Comparison of ENCODE assay signal across 8 cellular contexts in genomic region chr14:73759183-73759713, GRCh38. TPM values are rescaled to one million over a fixed set of nuclear protein-coding genes. Genes with fewer than 3 reads are reported as not detected.
DNase-seq lines count a peak whose midpoint lies in the region; ATAC-seq and TF ChIP-seq lines count a peak whose summit lies in the region.

No MANE protein-coding gene starts in this region.

- no peaks in the 10 kb centered on the region for H3K9me2 ChIP-seq in PC-3 (replicated peaks; ENCODE audit: low read length)

- H4K20me1 ChIP-seq in PC-3 (ENCODE audit: low read length), result peaks cover 22% of the 10 kb centered on the region

- peak overlapping the region; percentile 98 for H3K4me2 ChIP-seq in PC-3 (ENCODE audit: low read length)

- H3K9me3 ChIP-seq in PC-3 (ENCODE audit: low read length), result no peaks in the 10 kb centered on the region

- H3K79me2 ChIP-seq in PC-3 (ENCODE audit: low read length), result peaks cover 91% of the 10 kb centered on the region

- no peaks in the 10 kb centered on the region for H3K27me3 ChIP-seq in PC-3 (ENCODE audit: low read length)

- BruUV-seq in PC-3 (replicated peaks; lab: Mats Ljungman, UMichigan), result no TSS peak

- peak overlapping the region; percentile 63; the same call in 1 of the 2 replicates for H2AFZ ChIP-seq in PC-3 (ENCODE audit: low read length)

- peaks cover 6% of the 10 kb centered on the region for H3F3A ChIP-seq in PC-3 (ENCODE audit: low read length, unreplicated experiment)

- peak overlapping the region; percentile 93 for H3K4me3 ChIP-seq in PC-3 (ENCODE audit: low read length)

- ATAC-seq in PC-3, result peak; percentile 3
- ATAC-seq in left ventricle myocardium superior, result peak; percentile 31

- DNase-seq in NCI-H748 (lab: John Stamatoyannopoulos, UW; ENCODE audit: unreplicated experiment) (peak; percentile 75), NCI-H748 treated with DMSO at 0.1 percent for 48 hours (lab: John Stamatoyannopoulos, UW) (no peak), PC-3 (peak; percentile 56), anterior cingulate cortex (lab: John Stamatoyannopoulos, UW) (peak in 47 of 58 donors; percentile 27 to 76 (median 51)), left ventricle myocardium superior (peak; percentile 90), posterior cingulate gyrus (peak; percentile 45 to 96 (median 68)), mesenteric fat pad (ENCODE audit: low spot score) (no peak), NCI-H2107 treated with DMSO at 0.1 percent for 48 hours (lab: John Stamatoyannopoulos, UW; ENCODE audit: unreplicated experiment) (no peak)

- POLR2A ChIA-PET in PC-3 (lab: Charles Lee; ENCODE audit: unreplicated experiment), result interaction anchor here (0.6 to 0.8 kb wide), 3 partner anchors 18 to 1013 kb away, joined by 7 to 9 read pairs (median 7); no protein-coding TSS in a partner anchor

- no peak for TF ChIP-seq CTCF in PC-3 (conservative IDR thresholded peaks at IDR 0.05; ENCODE audit: low read depth, low read length)

- CTCF ChIA-PET in PC-3 (lab: Charles Lee), result interaction anchor here (1.0 to 2.0 kb wide), 6 partner anchors 18 to 92 kb away, joined by 3 to 9 read pairs (median 8); partner anchors contain the start of gene PTGR2

- peak overlapping the region; percentile 80 for H3K9ac ChIP-seq in PC-3 (ENCODE audit: low read length)

- intact Hi-C loops in PC-3 (cut with micrococcal nuclease) (loop anchor here (2.0 kb wide), 1 partner anchor 66 kb away; no protein-coding TSS in a partner anchor), left ventricle myocardium superior (cut with micrococcal nuclease) (no loop called here), posterior cingulate gyrus (cut with DNase I) (loop anchor here (2.0 to 10.0 kb wide), 3 partner anchors 28 to 66 kb away; no protein-coding TSS in a partner anchor)

- H3K27ac ChIP-seq in PC-3 (ENCODE audit: low read length), result peak overlapping the region; percentile 74

- peaks cover 62% of the 10 kb centered on the region for H3K4me1 ChIP-seq in PC-3 (ENCODE audit: insufficient read depth, low read length)

- H3K36me3 ChIP-seq in PC-3 (ENCODE audit: low read depth, low read length), result no peaks in the 10 kb centered on the region

RNA-seq across cellular contexts. Expression of gene PNMA1, which starts 45.1 kb away (rescaled TPM):
- 30.8 and 36.7 TPM in 2 replicates for total RNA-seq in PC-3 (2014; rRNA removed)
- total RNA-seq in left ventricle myocardium superior, result 13.9 TPM
- total RNA-seq in mesenteric fat pad, result 49.3 TPM

Comparison
In these comparisons a context has a peak if more than half of its experiments do, and no peak if none do; other contexts are left out.
1. DNase-seq: peak in NCI-H748 (single experiment), PC-3 (single experiment), anterior cingulate cortex (47 of 58), left ventricle myocardium superior (single experiment) and posterior cingulate gyrus (10 of 10); none in NCI-H748 treated with DMSO at 0.1 percent for 48 hours (single experiment), mesenteric fat pad (single experiment) and NCI-H2107 treated with DMSO at 0.1 percent for 48 hours (single experiment).